ENCODE assay signal across 17 cellular contexts in the genomic region with DNA sequence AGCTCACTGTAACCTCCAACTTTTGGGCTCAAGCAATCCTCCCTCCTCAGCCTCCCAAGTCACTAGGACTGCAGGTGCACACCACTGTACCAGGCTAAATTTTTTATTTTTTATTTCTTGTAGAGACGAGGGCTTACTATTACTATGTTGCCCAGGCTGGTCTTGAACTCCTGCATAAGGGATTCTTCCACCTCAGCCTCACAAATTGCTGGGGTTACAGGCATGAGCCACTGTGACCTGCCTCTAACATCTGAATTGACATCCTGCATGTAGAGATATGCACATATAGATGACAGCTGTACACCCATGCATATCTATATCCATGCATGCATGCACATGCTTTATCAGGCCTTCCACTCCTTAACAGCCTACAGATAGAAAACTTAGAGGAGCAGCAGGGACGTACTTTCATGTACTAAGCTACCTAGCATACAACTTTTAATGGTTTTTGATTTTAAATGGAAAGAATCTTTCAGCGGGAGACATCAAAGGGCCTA.
DNase-seq lines count a peak whose midpoint lies in the region; ATAC-seq and TF ChIP-seq lines count a peak whose summit lies in the region.
"Had no signal": no experiment of that assay in that cellular context is flagged by ENCODE, and none has a peak within 500 bp of the region (broad histone marks: within the 10 kb centered on the region; RNA-seq: fewer than 3 reads in every experiment).

No MANE protein-coding gene starts in this region.

- no peaks in the 10 kb centered on the region for H3K36me3 Mint-ChIP-seq in activated CD4-positive, alpha-beta T cell treated with anti-CD3 and anti-CD28 coated beads, Interleukin-2, amount 10 ng/mL, durations not matched to agents 24 days and 14 days (ENCODE audit: low read depth)
- H3K36me3 Mint-ChIP-seq in activated CD4-positive, alpha-beta T cell treated with anti-CD3 and anti-CD28 coated beads, Interleukin-2, amount 10 ng/mL, durations not matched to agents 7 days and 5 days (ENCODE audit: low read depth) = no peaks in the 10 kb centered on the region
- H3K36me3 Mint-ChIP-seq: CD14-positive monocyte; CD4-positive, alpha-beta memory T cell had no signal

- H3K27ac Mint-ChIP-seq in activated CD4-positive, alpha-beta T cell treated with anti-CD3 and anti-CD28 coated beads, Interleukin-2, amount 10 ng/mL, durations not matched to agents 24 days and 14 days = no peak overlapping the region
- no peak overlapping the region for H3K27ac Mint-ChIP-seq in activated CD4-positive, alpha-beta T cell treated with anti-CD3 and anti-CD28 coated beads, Interleukin-2, amount 10 ng/mL, durations not matched to agents 7 days and 5 days
- H3K27ac Mint-ChIP-seq: CD14-positive monocyte; CD4-positive, alpha-beta memory T cell; GM23338 had no signal

- ATAC-seq in GM21723 (IDR thresholded peaks at IDR 0.05; ENCODE audit: unreplicated experiment) = no peak
- ATAC-seq: GM23338 had no signal

- H3K27me3 ChIP-seq in iPS-18a (ENCODE audit: control insufficient read depth, insufficient read depth, low read length) (no peaks in the 10 kb centered on the region), prostate gland (replicated peaks; ENCODE audit: insufficient read depth) (no peaks in the 10 kb centered on the region)
- H3K27me3 ChIP-seq: BLaER1 had no signal

- peak; percentile 52 for DNase-seq in activated CD4-positive, alpha-beta T cell treated with anti-CD3 and anti-CD28 coated beads, Interleukin-2, amount 10 ng/mL, durations not matched to agents 24 days and 14 days
- no peak for DNase-seq in activated CD4-positive, alpha-beta T cell treated with anti-CD3 and anti-CD28 coated beads, Interleukin-2, amount 10 ng/mL, durations not matched to agents 7 days and 5 days
- DNase-seq in prostate gland (ENCODE audit: low spot score) = peak; percentile 3
- DNase-seq in stimulated activated CD8-positive, alpha-beta memory T cell treated with anti-CD3 and anti-CD28 coated beads, Interleukin-4, amount 100 ng/mL, for 48 hours = no peak
- no peak for DNase-seq in activated CD4-positive, alpha-beta T cell treated with anti-CD3 and anti-CD28 coated beads for 48 hours
- DNase-seq: 8988T; CD4-positive, alpha-beta memory T cell; DMS153; DMS79; GDM1; HCEC 1CT; IMR-90 had no signal

- intact Hi-C loops in activated CD4-positive, alpha-beta T cell treated with anti-CD3 and anti-CD28 coated beads, Interleukin-2, amount 10 ng/mL, durations not matched to agents 24 days and 14 days (cut with micrococcal nuclease) = no loop called here
- intact Hi-C loops in prostate gland (cut with DNase I) = no loop called here

- no peaks in the 10 kb centered on the region for H3K27me3 Mint-ChIP-seq in activated CD4-positive, alpha-beta T cell treated with anti-CD3 and anti-CD28 coated beads, Interleukin-2, amount 10 ng/mL, durations not matched to agents 24 days and 14 days
- no peaks in the 10 kb centered on the region for H3K27me3 Mint-ChIP-seq in activated CD4-positive, alpha-beta T cell treated with anti-CD3 and anti-CD28 coated beads, Interleukin-2, amount 10 ng/mL, durations not matched to agents 7 days and 5 days
- H3K27me3 Mint-ChIP-seq: CD4-positive, alpha-beta memory T cell had no signal

- TF ChIP-seq POLR2A in prostate gland (IDR thresholded peaks at IDR 0.05) = no peak

- H3K4me3 Mint-ChIP-seq in activated CD4-positive, alpha-beta T cell treated with anti-CD3 and anti-CD28 coated beads, Interleukin-2, amount 10 ng/mL, durations not matched to agents 24 days and 14 days = no peak overlapping the region
- H3K4me3 Mint-ChIP-seq in activated CD4-positive, alpha-beta T cell treated with anti-CD3 and anti-CD28 coated beads, Interleukin-2, amount 10 ng/mL, durations not matched to agents 7 days and 5 days = no peak overlapping the region
- H3K4me3 Mint-ChIP-seq: CD14-positive monocyte; CD4-positive, alpha-beta memory T cell; GM23338 had no signal

- no peaks in the 10 kb centered on the region for H3K4me1 ChIP-seq in iPS-18a (ENCODE audit: control insufficient read depth, low read depth, low read length)
- no peaks in the 10 kb centered on the region for H3K4me1 ChIP-seq in prostate gland (replicated peaks)
- H3K4me1 ChIP-seq: BLaER1 had no signal

- H3K27ac ChIP-seq in iPS-18a (ENCODE audit: low read length) = no peak overlapping the region
- no peak overlapping the region for H3K27ac ChIP-seq in prostate gland
- H3K27ac ChIP-seq: BLaER1 had no signal

- H3K9me3 ChIP-seq in iPS-18a (ENCODE audit: control insufficient read depth, low read depth, low read length) (peaks cover 76% of the 10 kb centered on the region), prostate gland (no peaks in the 10 kb centered on the region)
- H3K9me3 ChIP-seq: BLaER1 had no signal

- no peak overlapping the region for H3K9ac ChIP-seq in iPS-18a (ENCODE audit: low read length)
- H3K9ac ChIP-seq: BLaER1 had no signal

- H3K4me3 ChIP-seq in iPS-18a (ENCODE audit: low read length) = peak overlapping the region; percentile 33
- no peak overlapping the region for H3K4me3 ChIP-seq in prostate gland
- H3K4me3 ChIP-seq: BLaER1, GM23338 had no signal

- H3K36me3 ChIP-seq in iPS-18a (ENCODE audit: control insufficient read depth, low read depth, low read length) (no peaks in the 10 kb centered on the region), prostate gland (no peaks in the 10 kb centered on the region)
- H3K36me3 ChIP-seq: BLaER1 had no signal

- H3K4me1 Mint-ChIP-seq in activated CD4-positive, alpha-beta T cell treated with anti-CD3 and anti-CD28 coated beads, Interleukin-2, amount 10 ng/mL, durations not matched to agents 24 days and 14 days = no peaks in the 10 kb centered on the region
- no peaks in the 10 kb centered on the region for H3K4me1 Mint-ChIP-seq in activated CD4-positive, alpha-beta T cell treated with anti-CD3 and anti-CD28 coated beads, Interleukin-2, amount 10 ng/mL, durations not matched to agents 7 days and 5 days
- H3K4me1 Mint-ChIP-seq: CD14-positive monocyte; CD4-positive, alpha-beta memory T cell; GM23338 had no signal

- 48% methylated on average over 3 of the region's 3 CpGs for WGBS in prostate gland

- CTCF ChIA-PET in activated CD4-positive, alpha-beta T cell treated with anti-CD3 and anti-CD28 coated beads, Interleukin-2, amount 10 ng/mL, durations not matched to agents 7 days and 5 days (lab: Charles Lee) = no interaction called here

- POLR2A ChIA-PET in activated CD4-positive, alpha-beta T cell treated with anti-CD3 and anti-CD28 coated beads, Interleukin-2, amount 10 ng/mL, durations not matched to agents 7 days and 5 days (lab: Charles Lee) = no interaction called here

- H3K9me3 Mint-ChIP-seq in activated CD4-positive, alpha-beta T cell treated with anti-CD3 and anti-CD28 coated beads, Interleukin-2, amount 10 ng/mL, durations not matched to agents 24 days and 14 days = peaks cover 55% of the 10 kb centered on the region
- peaks cover 50% of the 10 kb centered on the region for H3K9me3 Mint-ChIP-seq in activated CD4-positive, alpha-beta T cell treated with anti-CD3 and anti-CD28 coated beads, Interleukin-2, amount 10 ng/mL, durations not matched to agents 7 days and 5 days

- no peak for TF ChIP-seq CTCF in prostate gland (IDR thresholded peaks at IDR 0.05)

Comparison
In these comparisons a context has a peak if more than half of its experiments do, and no peak if none do; other contexts are left out.
1. DNase-seq: peak in activated CD4-positive, alpha-beta T cell treated with anti-CD3 and anti-CD28 coated beads, Interleukin-2, amount 10 ng/mL, durations not matched to agents 24 days and 14 days (single experiment) and prostate gland (single experiment); none in activated CD4-positive, alpha-beta T cell treated with anti-CD3 and anti-CD28 coated beads, Interleukin-2, amount 10 ng/mL, durations not matched to agents 7 days and 5 days (single experiment), stimulated activated CD8-positive, alpha-beta memory T cell treated with anti-CD3 and anti-CD28 coated beads, Interleukin-4, amount 100 ng/mL, for 48 hours (single experiment) and activated CD4-positive, alpha-beta T cell treated with anti-CD3 and anti-CD28 coated beads for 48 hours (single experiment).